Comparison of ENCODE assay signal across 7 cellular contexts in genomic region chr4:37891221-37892159, GRCh38. TPM values are rescaled to one million over a fixed set of nuclear protein-coding genes. Genes with fewer than 3 reads are reported as not detected.
DNase-seq lines count a peak whose midpoint lies in the region; ATAC-seq and TF ChIP-seq lines count a peak whose summit lies in the region.

No MANE protein-coding gene starts in this region.

- H3K36me3 Mint-ChIP-seq in neural progenitor cell, result no peaks in the 10 kb centered on the region

- no peak for TF ChIP-seq CTCF in fibroblast of lung (conservative IDR thresholded peaks at IDR 0.05 in 1 of 2, IDR thresholded peaks at IDR 0.05 in 1 of 2; ENCODE audit: low read depth in 1 of 2, low read length in 2 of 2)
- no peak for TF ChIP-seq CTCF in neural progenitor cell (IDR thresholded peaks at IDR 0.05)

- H2AFZ ChIP-seq in fibroblast of lung (ENCODE audit: low read length) (peak overlapping the region; percentile 68), neural progenitor cell (replicated peaks) (peak overlapping the region; percentile 96)

- DNase-seq in NCI-H146 treated with DMSO at 0.1 percent for 48 hours (lab: John Stamatoyannopoulos, UW; ENCODE audit: unreplicated experiment) (peak; percentile 43), activated T-cell treated with anti-CD3 and anti-CD28 coated beads for 24 hours (ENCODE audit: low read depth) (peak; percentile 31), fibroblast of lung (ENCODE audit: low read depth in 2 of 2) (peak; percentile 15 to 38), neural progenitor cell (ENCODE audit: low spot score) (peak; percentile 51), substantia nigra (lab: John Stamatoyannopoulos, UW) (peak in 18 of 49 donors; percentile 3 to 73 (median 26))

- H3K27ac ChIP-seq in fibroblast of lung (ENCODE audit: insufficient read depth, low read length), result no peak overlapping the region
- H3K27ac ChIP-seq in neural progenitor cell, result no peak overlapping the region
- H3K27ac ChIP-seq in substantia nigra (ENCODE audit: low read depth, low read length, poor library complexity, severe bottlenecking), result peak overlapping the region; percentile 60

- peak overlapping the region; percentile 91 for H3K4me3 Mint-ChIP-seq in neural progenitor cell

- H4K20me1 ChIP-seq in fibroblast of lung (ENCODE audit: control insufficient read depth, extremely low read depth, insufficient read depth, low read length) (no peaks in the 10 kb centered on the region), neural progenitor cell (ENCODE audit: low read depth) (peaks cover 4% of the 10 kb centered on the region)

- peak overlapping the region; percentile 5 for H3K9ac ChIP-seq in fibroblast of lung (ENCODE audit: insufficient read depth, low read length)
- H3K9ac ChIP-seq in neural progenitor cell, result no peak overlapping the region

- no peak overlapping the region for H3K27ac Mint-ChIP-seq in neural progenitor cell

- H3K36me3 ChIP-seq in fibroblast of lung (ENCODE audit: control insufficient read depth, insufficient read depth, low read length) (no peaks in the 10 kb centered on the region), neural progenitor cell (no peaks in the 10 kb centered on the region)

- H3K9me3 ChIP-seq in fibroblast of lung (ENCODE audit: control insufficient read depth, insufficient read depth, low read depth, low read length) (no peaks in the 10 kb centered on the region), neural progenitor cell (ENCODE audit: low read depth) (no peaks in the 10 kb centered on the region)

- peaks cover 17% of the 10 kb centered on the region for H3K27me3 ChIP-seq in fibroblast of lung (ENCODE audit: control insufficient read depth, insufficient read depth, low read length)
- H3K27me3 ChIP-seq in neural progenitor cell, result peaks cover 73% of the 10 kb centered on the region

- H3K79me2 ChIP-seq in fibroblast of lung (ENCODE audit: control insufficient read depth, insufficient read depth, low read length) (no peaks in the 10 kb centered on the region), neural progenitor cell (ENCODE audit: low read depth) (no peaks in the 10 kb centered on the region)

- peaks cover 3% of the 10 kb centered on the region for H3K4me1 Mint-ChIP-seq in neural progenitor cell

- H3K4me2 ChIP-seq in fibroblast of lung (ENCODE audit: extremely low read depth, insufficient read depth, low read length), result peak overlapping the region; percentile 84
- H3K4me2 ChIP-seq in neural progenitor cell, result peak overlapping the region; percentile 99

- no peaks in the 10 kb centered on the region for H3K9me3 Mint-ChIP-seq in neural progenitor cell

- peaks cover 34% of the 10 kb centered on the region for H3K27me3 Mint-ChIP-seq in neural progenitor cell (ENCODE audit: insufficient read depth, low read depth)

- H3K4me1 ChIP-seq in fibroblast of lung (ENCODE audit: control insufficient read depth, extremely low read depth, insufficient read depth, low read length), result peaks cover 2% of the 10 kb centered on the region
- H3K4me1 ChIP-seq in neural progenitor cell, result peaks cover 12% of the 10 kb centered on the region

- H3F3A ChIP-seq in neural progenitor cell (ENCODE audit: low read depth), result no peaks in the 10 kb centered on the region

- ATAC-seq in GM18508 (IDR thresholded peaks at IDR 0.05; ENCODE audit: insufficient read depth, unreplicated experiment), result peak; percentile 77
- ATAC-seq in HG02610 (IDR thresholded peaks at IDR 0.05; ENCODE audit: unreplicated experiment), result peak; percentile 48

- H3K4me3 ChIP-seq in fibroblast of lung (replicated peaks in 1 of 4; ENCODE audit: control extremely low read depth in 1 of 4, insufficient read depth in 1 of 4, low read depth in 3 of 4, low read length in 4 of 4) (peak overlapping the region; percentile 44 to 79 (median 60)), neural progenitor cell (peak overlapping the region; percentile 74)

RNA-seq across cellular contexts. Expression of gene TBC1D1, which starts 0.6 kb away (rescaled TPM):
- total RNA-seq in fibroblast of lung (57.3 and 90.0 TPM in 2 replicates), neural progenitor cell (ENCODE audit: low replicate concordance) (208 and 226 TPM in 2 replicates)
- 39.7 and 52.1 TPM in 2 replicates for polyA plus RNA-seq in fibroblast of lung
- 46.5 and 67.9 TPM in 2 replicates for polyA plus RNA-seq in fibroblast of lung (2012)
- polyA minus RNA-seq in fibroblast of lung (ENCODE audit: low replicate concordance), result 34.4 and 132 TPM in 2 replicates
